13 cellular contexts compared by ENCODE assay signal in genomic region chr11:104152941-104153340, GRCh38. TPM values are rescaled to one million over a fixed set of nuclear protein-coding genes. Genes with fewer than 3 reads are reported as not detected.
A peak's percentile ranks its signal among the peaks of the same experiment; 100 is the strongest.
DNase-seq lines count a peak whose midpoint lies in the region; ATAC-seq and TF ChIP-seq lines count a peak whose summit lies in the region.
"Had no signal": no experiment of that assay in that cellular context is flagged by ENCODE, and none has a peak within 500 bp of the region (broad histone marks: within the 10 kb centered on the region; RNA-seq: fewer than 3 reads in every experiment).

No MANE protein-coding gene starts in this region.

- peak; percentile 23 for DNase-seq in NCI-H345 (lab: John Stamatoyannopoulos, UW)
- no peak for DNase-seq in NCI-H345 treated with DMSO at 0.1 percent for 48 hours (lab: John Stamatoyannopoulos, UW; ENCODE audit: unreplicated experiment)
- DNase-seq in OCI-M1 (lab: John Stamatoyannopoulos, UW), result peak; percentile 4
- DNase-seq in natural killer cell, result no peak
- DNase-seq in G401 (ENCODE audit: low spot score), result no peak
- DNase-seq: activated CD8-positive, alpha-beta memory T cell treated with anti-CD3 and anti-CD28 coated beads, Interleukin-2, amount 50 U/mL, for 4 hours; glutamatergic neuron; testis; WERI-Rb-1 had no signal

- ATAC-seq in HG03469 (IDR thresholded peaks at IDR 0.05; ENCODE audit: unreplicated experiment), result peak; percentile 41
- peak; percentile 89 to 94 (median 92) for ATAC-seq in natural killer cell
- ATAC-seq in HG02678 (IDR thresholded peaks at IDR 0.05; ENCODE audit: unreplicated experiment), result no peak
- ATAC-seq in activated CD4-positive, CD25-positive, alpha-beta regulatory T cell treated with anti-CD3 and anti-CD28 coated beads, Interleukin-2, amount 50 U/mL, for 24 hours, result no peak
- ATAC-seq: activated naive CD4-positive, alpha-beta T cell treated with anti-CD3 and anti-CD28 coated beads, Interleukin-2, amount 50 U/mL, for 72 hours had no signal

- H3K27me3 Mint-ChIP-seq in natural killer cell (ENCODE audit: low read depth in 2 of 2), result no peaks in the 10 kb centered on the region

- H3K36me3 Mint-ChIP-seq in natural killer cell, result no peaks in the 10 kb centered on the region
- H3K36me3 Mint-ChIP-seq: activated naive CD4-positive, alpha-beta T cell treated with anti-CD3 and anti-CD28 coated beads, Interleukin-2, amount 50 U/mL, for 72 hours had no signal

- no peak for TF ChIP-seq CTCF in natural killer cell (IDR thresholded peaks at IDR 0.05)

- in situ Hi-C loops in G401 (cut with HindIII; ENCODE audit: low sequenced_read_pairs), result no loop called here

- peak overlapping the region; percentile 75 for H3K4me3 Mint-ChIP-seq in natural killer cell

- intact Hi-C loops in natural killer cell (cut with micrococcal nuclease), result loop anchor here (1.0 kb wide), 2 partner anchors 11 to 471 kb away; partner anchors contain the start of gene PDGFD

- H3K4me1 Mint-ChIP-seq in natural killer cell, result peaks cover 70 to 78% of the 10 kb centered on the region in 2 donors

- peak overlapping the region; percentile 84 to 87 for H3K27ac Mint-ChIP-seq in natural killer cell
- H3K27ac Mint-ChIP-seq: activated naive CD4-positive, alpha-beta T cell treated with anti-CD3 and anti-CD28 coated beads, Interleukin-2, amount 50 U/mL, for 72 hours had no signal

- H3K9me3 Mint-ChIP-seq in natural killer cell, result no peaks in the 10 kb centered on the region

RNA-seq across cellular contexts. Expression of gene PDGFD, which starts 11.0 kb away (rescaled TPM):
- total RNA-seq in natural killer cell, result 10 to 100 TPM; 23.2 to 41.2 (median 33.1) TPM
- 5.7 and 8.8 TPM in 2 replicates for total RNA-seq in G401 (2014; rRNA removed; shearing (Covaris generic))
- total RNA-seq: activated naive CD4-positive, alpha-beta T cell treated with anti-CD3 and anti-CD28 coated beads, Interleukin-2, amount 50 U/mL, for 72 hours had no signal

Comparison
In these comparisons a context has a peak if more than half of its experiments do, and no peak if none do; other contexts are left out.
1. DNase-seq: peak in NCI-H345 (single experiment) and OCI-M1 (single experiment); none in NCI-H345 treated with DMSO at 0.1 percent for 48 hours (single experiment), natural killer cell (single experiment) and G401 (single experiment).
2. ATAC-seq: peak in HG03469 (single experiment) and natural killer cell (3 of 3); none in HG02678 (single experiment) and activated CD4-positive, CD25-positive, alpha-beta regulatory T cell treated with anti-CD3 and anti-CD28 coated beads, Interleukin-2, amount 50 U/mL, for 24 hours (0 of 2).